ENCODE assay signal across 24 cellular contexts in genomic region chr2:239389414-239390329, GRCh38.
"Had no signal": no experiment of that assay in that cellular context is flagged by ENCODE, and none has a peak within 500 bp of the region (broad histone marks: within the 10 kb centered on the region; RNA-seq: fewer than 3 reads in every experiment).

No MANE protein-coding gene starts in this region.

- H3K4me3 ChIP-seq: colonic mucosa, dorsolateral prefrontal cortex, esophagus muscularis mucosa, mucosa of descending colon, thoracic aorta had no signal

- H3K9ac ChIP-seq: parathyroid adenoma had no signal

- H3K27me3 ChIP-seq: colonic mucosa, dorsolateral prefrontal cortex, esophagus muscularis mucosa had no signal

- FAIRE-seq: frontal cortex had no signal

- H2AFZ ChIP-seq: parathyroid adenoma had no signal

- H3K27ac ChIP-seq: colonic mucosa, esophagus muscularis mucosa, parathyroid adenoma, thoracic aorta had no signal

- H3K4me1 Mint-ChIP-seq: activated B cell treated with CpG ODN at 0.5 μM for 24 hours had no signal

- H3K9me3 ChIP-seq: colonic mucosa, esophagus muscularis mucosa, mucosa of descending colon, thoracic aorta had no signal

- H3K4me3 Mint-ChIP-seq: activated B cell treated with CpG ODN at 0.5 μM for 24 hours; activated CD4-positive, alpha-beta T cell treated with anti-CD3 and anti-CD28 coated beads for 36 hours; activated naive CD4-positive, alpha-beta T cell treated with anti-CD3 and anti-CD28 coated beads for 36 hours; activated T-cell treated with anti-CD3 and anti-CD28 coated beads, Interleukin-2, amount 50 U/mL, for 24 hours; brain; central memory CD8-positive, alpha-beta T cell; nephron progenitor cell; type B pancreatic cell had no signal

- DNase-seq: activated B cell treated with CpG ODN at 0.5 μM for 24 hours; activated CD4-positive, alpha-beta T cell treated with anti-CD3 and anti-CD28 coated beads for 36 hours; activated CD4-positive, alpha-beta T cell treated with anti-CD3 and anti-CD28 coated beads, Interleukin-2, amount 50 U/mL, for 4 hours; activated CD8-positive, alpha-beta memory T cell treated with anti-CD3 and anti-CD28 coated beads for 24 hours; activated naive CD4-positive, alpha-beta T cell treated with anti-CD3 and anti-CD28 coated beads for 36 hours; activated T-cell treated with anti-CD3 and anti-CD28 coated beads, Interleukin-2, amount 50 U/mL, for 24 hours; anterior cingulate cortex; colonic mucosa; hippocampal formation; mesenchymal stem cell; nephron progenitor cell; stimulated activated CD4-positive, alpha-beta T cell treated with anti-CD3 and anti-CD28 coated beads, Interleukin-4, amount 100 ng/mL, for 24 hours; stimulated activated naive CD4-positive, alpha-beta T cell treated with Interleukin-2 at 50 U/mL for 16 hours; T1000 had no signal

- H3K4me1 ChIP-seq: parathyroid adenoma had no signal

- H3K27me3 Mint-ChIP-seq: activated B cell treated with CpG ODN at 0.5 μM for 24 hours; activated CD4-positive, alpha-beta T cell treated with anti-CD3 and anti-CD28 coated beads for 36 hours; activated T-cell treated with anti-CD3 and anti-CD28 coated beads, Interleukin-2, amount 50 U/mL, for 24 hours; brain; central memory CD8-positive, alpha-beta T cell; type B pancreatic cell had no signal

- H3K36me3 ChIP-seq: colonic mucosa had no signal

- ATAC-seq: activated CD4-positive, alpha-beta T cell treated with anti-CD3 and anti-CD28 coated beads for 36 hours; mucosa of descending colon had no signal

- H3K27ac Mint-ChIP-seq: activated B cell treated with CpG ODN at 0.5 μM for 24 hours; activated CD4-positive, alpha-beta T cell treated with anti-CD3 and anti-CD28 coated beads for 36 hours; activated naive CD4-positive, alpha-beta T cell treated with anti-CD3 and anti-CD28 coated beads for 36 hours; activated T-cell treated with anti-CD3 and anti-CD28 coated beads, Interleukin-2, amount 50 U/mL, for 24 hours; activated T-helper 2 cell treated with anti-CD3 and anti-CD28 coated beads, Interferon-gamma antibody, Interleukin-2, Interleukin-4, amounts not matched to agents 10 μg/mL and 5 μg/mL and 100 μg/mL, durations not matched to agents 14 hours and 24 hours and 36 hours; brain; nephron progenitor cell; type B pancreatic cell had no signal

- H3K9me3 Mint-ChIP-seq: activated naive CD4-positive, alpha-beta T cell treated with anti-CD3 and anti-CD28 coated beads for 36 hours; activated T-cell treated with anti-CD3 and anti-CD28 coated beads, Interleukin-2, amount 50 U/mL, for 24 hours; activated T-helper 2 cell treated with anti-CD3 and anti-CD28 coated beads, Interferon-gamma antibody, Interleukin-2, Interleukin-4, amounts not matched to agents 10 μg/mL and 5 μg/mL and 100 μg/mL, durations not matched to agents 14 hours and 24 hours and 36 hours; central memory CD8-positive, alpha-beta T cell; type B pancreatic cell had no signal
